17 cellular contexts compared by ENCODE assay signal in genomic region chr6:25010166-25010565, GRCh38.
A peak's percentile ranks its signal among the peaks of the same experiment; 100 is the strongest.
DNase-seq lines count a peak whose midpoint lies in the region; ATAC-seq and TF ChIP-seq lines count a peak whose summit lies in the region.
"Had no signal": no experiment of that assay in that cellular context is flagged by ENCODE, and none has a peak within 500 bp of the region (broad histone marks: within the 10 kb centered on the region; RNA-seq: fewer than 3 reads in every experiment).

No MANE protein-coding gene starts in this region.

- peaks cover 12 to 91% (median 77%) of the 10 kb centered on the region in 6 donors for H3K4me1 ChIP-seq in spleen
- H3K4me1 ChIP-seq: psoas muscle had no signal

- H3K4me1 Mint-ChIP-seq in activated naive CD4-positive, alpha-beta T cell treated with anti-CD3 and anti-CD28 coated beads, Interleukin-2, amount 10 ng/mL, durations not matched to agents 7 days and 5 days: peaks cover 94% of the 10 kb centered on the region
- H3K4me1 Mint-ChIP-seq in activated naive CD8-positive, alpha-beta T cell treated with anti-CD3 and anti-CD28 coated beads, Interleukin-2, amount 50 U/mL, for 24 hours: peaks cover 92% of the 10 kb centered on the region
- H3K4me1 Mint-ChIP-seq in osteocyte (ENCODE audit: unreplicated experiment): peaks cover 75% of the 10 kb centered on the region

- POLR2A ChIA-PET in RWPE1 (lab: Yijun Ruan, JAX; ENCODE audit: low non-redundant PET): no interaction called here

- no peak for TF ChIP-seq POLR2A in spleen (IDR thresholded peaks at IDR 0.05)

- H3K36me3 Mint-ChIP-seq in activated naive CD4-positive, alpha-beta T cell treated with anti-CD3 and anti-CD28 coated beads, Interleukin-2, amount 10 ng/mL, durations not matched to agents 7 days and 5 days: peaks cover 34% of the 10 kb centered on the region
- H3K36me3 Mint-ChIP-seq in activated naive CD8-positive, alpha-beta T cell treated with anti-CD3 and anti-CD28 coated beads, Interleukin-2, amount 50 U/mL, for 24 hours (ENCODE audit: low read depth): no peaks in the 10 kb centered on the region
- H3K36me3 Mint-ChIP-seq in osteocyte (ENCODE audit: unreplicated experiment): no peaks in the 10 kb centered on the region

- WGBS in spleen, 5 donors: 88 to 94% (median 90%) methylated on average over 6 of the region's 6 CpGs

- H3K36me3 ChIP-seq in spleen: no peaks in the 10 kb centered on the region
- H3K36me3 ChIP-seq: suprapubic skin had no signal

- DNase-seq in activated naive CD4-positive, alpha-beta T cell treated with anti-CD3 and anti-CD28 coated beads, Interleukin-2, amount 10 ng/mL, durations not matched to agents 7 days and 5 days: no peak
- DNase-seq in activated naive CD4-positive, alpha-beta T cell treated with Interleukin-2 at 50 U/mL for 16 hours: no peak
- no peak for DNase-seq in RWPE1 (ENCODE audit: low spot score)
- no peak for DNase-seq in activated naive CD8-positive, alpha-beta T cell treated with anti-CD3 and anti-CD28 coated beads, Interleukin-2, amount 50 U/mL, for 24 hours
- DNase-seq in osteocyte (ENCODE audit: extremely low spot score, unreplicated experiment): no peak
- no peak for DNase-seq in NCI-H2171 (lab: John Stamatoyannopoulos, UW)
- no peak for DNase-seq in anterior cingulate cortex (lab: John Stamatoyannopoulos, UW)
- no peak for DNase-seq in spleen
- DNase-seq: activated CD4-positive, alpha-beta T cell treated with anti-CD3 and anti-CD28 coated beads, Interleukin-2, amount 50 U/mL, for 4 hours; NCI-H1105; psoas muscle; stimulated activated CD4-positive, alpha-beta T cell treated with anti-CD3 and anti-CD28 coated beads, Interleukin-4, amount 100 ng/mL, for 4 hours had no signal

- peak overlapping the region; percentile 96 for H3K27ac Mint-ChIP-seq in activated naive CD4-positive, alpha-beta T cell treated with anti-CD3 and anti-CD28 coated beads, Interleukin-2, amount 10 ng/mL, durations not matched to agents 7 days and 5 days
- H3K27ac Mint-ChIP-seq in activated naive CD8-positive, alpha-beta T cell treated with anti-CD3 and anti-CD28 coated beads, Interleukin-2, amount 50 U/mL, for 24 hours: peak overlapping the region; percentile 74
- peak overlapping the region; percentile 76 for H3K27ac Mint-ChIP-seq in osteocyte (ENCODE audit: unreplicated experiment)
- H3K27ac Mint-ChIP-seq: activated T-helper 2 cell treated with anti-CD3 and anti-CD28 coated beads, Interferon-gamma antibody, Interleukin-2, Interleukin-4, amounts not matched to agents 10 μg/mL and 5 μg/mL and 100 μg/mL, durations not matched to agents 14 hours and 24 hours and 36 hours; nephron had no signal

- H3K9me3 Mint-ChIP-seq in activated naive CD4-positive, alpha-beta T cell treated with anti-CD3 and anti-CD28 coated beads, Interleukin-2, amount 10 ng/mL, durations not matched to agents 7 days and 5 days: no peaks in the 10 kb centered on the region
- no peaks in the 10 kb centered on the region for H3K9me3 Mint-ChIP-seq in activated naive CD8-positive, alpha-beta T cell treated with anti-CD3 and anti-CD28 coated beads, Interleukin-2, amount 50 U/mL, for 24 hours
- H3K9me3 Mint-ChIP-seq in osteocyte (ENCODE audit: unreplicated experiment): no peaks in the 10 kb centered on the region
- H3K9me3 Mint-ChIP-seq: activated T-helper 2 cell treated with anti-CD3 and anti-CD28 coated beads, Interferon-gamma antibody, Interleukin-2, Interleukin-4, amounts not matched to agents 10 μg/mL and 5 μg/mL and 100 μg/mL, durations not matched to agents 14 hours and 24 hours and 36 hours; nephron had no signal

- no peak overlapping the region for H3K4me3 ChIP-seq in spleen
- H3K4me3 ChIP-seq: lung, psoas muscle, skin epidermis, suprapubic skin had no signal

- peak overlapping the region; percentile 55; the same call in 1 of the 2 replicates for H3K27ac ChIP-seq in RWPE1
- H3K27ac ChIP-seq in spleen: peak overlapping the region in 3 of 8 donors; percentile 9 to 97 (median 21)
- H3K27ac ChIP-seq: psoas muscle, skin epidermis, suprapubic skin had no signal

- no peak for ATAC-seq in activated naive CD8-positive, alpha-beta T cell treated with anti-CD3 and anti-CD28 coated beads, Interleukin-2, amount 50 U/mL, for 24 hours
- ATAC-seq: psoas muscle had no signal

- H3K27me3 ChIP-seq in spleen (replicated peaks in 1 of 7): no peaks in the 10 kb centered on the region
- H3K27me3 ChIP-seq: suprapubic skin had no signal

- no peak overlapping the region for H3K4me3 Mint-ChIP-seq in activated naive CD4-positive, alpha-beta T cell treated with anti-CD3 and anti-CD28 coated beads, Interleukin-2, amount 10 ng/mL, durations not matched to agents 7 days and 5 days
- H3K4me3 Mint-ChIP-seq in activated naive CD8-positive, alpha-beta T cell treated with anti-CD3 and anti-CD28 coated beads, Interleukin-2, amount 50 U/mL, for 24 hours: no peak overlapping the region
- no peak overlapping the region for H3K4me3 Mint-ChIP-seq in osteocyte (ENCODE audit: unreplicated experiment)
- H3K4me3 Mint-ChIP-seq: nephron had no signal

- intact Hi-C loops in spleen (cut with DNase I; ENCODE audit: low total_unique reads): no loop called here

- no peaks in the 10 kb centered on the region for H3K27me3 Mint-ChIP-seq in activated naive CD4-positive, alpha-beta T cell treated with anti-CD3 and anti-CD28 coated beads, Interleukin-2, amount 10 ng/mL, durations not matched to agents 7 days and 5 days
- H3K27me3 Mint-ChIP-seq in activated naive CD8-positive, alpha-beta T cell treated with anti-CD3 and anti-CD28 coated beads, Interleukin-2, amount 50 U/mL, for 24 hours: no peaks in the 10 kb centered on the region
- no peaks in the 10 kb centered on the region for H3K27me3 Mint-ChIP-seq in osteocyte (ENCODE audit: unreplicated experiment)

- CTCF ChIA-PET in activated naive CD4-positive, alpha-beta T cell treated with anti-CD3 and anti-CD28 coated beads, Interleukin-2, amount 10 ng/mL, durations not matched to agents 7 days and 5 days (lab: Charles Lee): interaction anchor here (1.2 to 5.6 kb wide), 3 partner anchors 17 to 36 kb away, joined by 3 to 40 read pairs (median 10); no protein-coding TSS in a partner anchor
- CTCF ChIA-PET in RWPE1 (lab: Yijun Ruan, JAX): no interaction called here

- TF ChIP-seq CTCF in RWPE1 (conservative IDR thresholded peaks at IDR 0.05; ENCODE audit: low read depth) (no peak), osteocyte (IDR thresholded peaks at IDR 0.05) (no peak), spleen (IDR thresholded peaks at IDR 0.05 in 8 of 11, conservative IDR thresholded peaks at IDR 0.05 in 3 of 11) (no peak)

- H3K9me3 ChIP-seq in spleen: no peaks in the 10 kb centered on the region
- H3K9me3 ChIP-seq: psoas muscle, suprapubic skin had no signal
